Comparison of ENCODE assay signal across 1 cellular context in genomic region chr2:1986166-1986565, GRCh38.
TF ChIP-seq lines count a peak whose summit lies in the region.

No MANE protein-coding gene starts in this region.

TF ChIP-seq in GM23338, 12 proteins besides CTCF, POLR2A, EP300 and RAD21 (continued from another document):
- no peak for TF ChIP-seq ZNF462 (CRISPR knock-in tag; IDR thresholded peaks at IDR 0.05)
- no peak for TF ChIP-seq ZNF114 (CRISPR knock-in tag; IDR thresholded peaks at IDR 0.05)
- no peak for TF ChIP-seq EZH2phosphoT487 (IDR thresholded peaks at IDR 0.05; ENCODE audit: unreplicated experiment)
- TF ChIP-seq ETS1 (IDR thresholded peaks at IDR 0.05) = no peak
